In genomic region chr4:156503119-156503518, GRCh38 we compare ENCODE assay signal across 15 cellular contexts.
A peak's percentile ranks its signal among the peaks of the same experiment; 100 is the strongest.
DNase-seq lines count a peak whose midpoint lies in the region; ATAC-seq and TF ChIP-seq lines count a peak whose summit lies in the region.
"Had no signal": no experiment of that assay in that cellular context is flagged by ENCODE, and none has a peak within 500 bp of the region (broad histone marks: within the 10 kb centered on the region; RNA-seq: fewer than 3 reads in every experiment).

No MANE protein-coding gene starts in this region.

- H3K9me3 ChIP-seq in PC-3 (ENCODE audit: low read length) (no peaks in the 10 kb centered on the region), neural cell (ENCODE audit: low read length) (no peaks in the 10 kb centered on the region)

- H3K27ac ChIP-seq in PC-3 (ENCODE audit: low read length), result no peak overlapping the region
- H3K27ac ChIP-seq in neural cell (ENCODE audit: low read length), result no peak overlapping the region
- H3K27ac ChIP-seq: GM23248 had no signal

- TF ChIP-seq CTCF in Calu3 (IDR thresholded peaks at IDR 0.05; ENCODE audit: unreplicated experiment), result no peak
- TF ChIP-seq CTCF in PC-3 (conservative IDR thresholded peaks at IDR 0.05; ENCODE audit: low read depth, low read length), result no peak
- TF ChIP-seq CTCF in neural cell (IDR thresholded peaks at IDR 0.05; ENCODE audit: poor library complexity, severe bottlenecking), result no peak

- H3K4me3 ChIP-seq in PC-3 (ENCODE audit: low read length) (no peak overlapping the region), neural cell (ENCODE audit: low read length) (no peak overlapping the region)
- H3K4me3 ChIP-seq: BLaER1 treated with 17β-estradiol and CSF1 and Interleukin-3, amounts not matched to agents 10 nM and 100 nM; GM12878; GM23248 had no signal

- peak overlapping the region; percentile 9 for H3K4me3 Mint-ChIP-seq in Calu3 (ENCODE audit: low read depth, unreplicated experiment)
- H3K4me3 Mint-ChIP-seq: CD4-positive, CD25-positive, alpha-beta regulatory T cell had no signal

- H3K27me3 ChIP-seq in PC-3 (ENCODE audit: low read length) (no peaks in the 10 kb centered on the region), neural cell (ENCODE audit: insufficient read depth, low read depth, low read length) (no peaks in the 10 kb centered on the region)
- H3K27me3 ChIP-seq: BLaER1 treated with 17β-estradiol and CSF1 and Interleukin-3, amounts not matched to agents 10 nM and 100 nM had no signal

- H3K9ac ChIP-seq in PC-3 (ENCODE audit: low read length) (no peak overlapping the region), neural cell (ENCODE audit: low read length) (no peak overlapping the region)
- H3K9ac ChIP-seq: BLaER1 treated with 17β-estradiol and CSF1 and Interleukin-3, amounts not matched to agents 10 nM and 100 nM; GM23248 had no signal

- ATAC-seq in PC-3, result peak; percentile 74
- ATAC-seq: GM12878, HCT116, HepG2 had no signal

- H3K4me1 Mint-ChIP-seq in Calu3 (ENCODE audit: low read depth, unreplicated experiment), result peaks cover 25% of the 10 kb centered on the region
- H3K4me1 Mint-ChIP-seq: CD4-positive, CD25-positive, alpha-beta regulatory T cell had no signal

- H3K4me2 ChIP-seq in PC-3 (ENCODE audit: low read length) (0 out of 2 replicates have a peak overlapping the region, but pooled peaks have one; percentile 26), neural cell (ENCODE audit: low read length) (no peak overlapping the region)

- peaks cover 5% of the 10 kb centered on the region for H3K9me3 Mint-ChIP-seq in Calu3 (ENCODE audit: low read depth, unreplicated experiment)

- BruUV-seq in Calu3 (replicated peaks; lab: Mats Ljungman, UMichigan) (no TSS peak), PC-3 (replicated peaks; lab: Mats Ljungman, UMichigan) (no TSS peak)

- intact Hi-C loops in Calu3 (cut with micrococcal nuclease; ENCODE audit: unreplicated experiment), result loop anchor here (5.0 kb wide), 1 partner anchor 79 kb away; no protein-coding TSS in a partner anchor
- intact Hi-C loops in PC-3 (cut with micrococcal nuclease), result no loop called here

- H3K27ac Mint-ChIP-seq in Calu3 (ENCODE audit: unreplicated experiment), result peak overlapping the region; percentile 58
- H3K27ac Mint-ChIP-seq: CD4-positive, CD25-positive, alpha-beta regulatory T cell had no signal

- no peak for TF ChIP-seq RAD21 in neural cell (conservative IDR thresholded peaks at IDR 0.05)

- H3K36me3 ChIP-seq in PC-3 (ENCODE audit: low read depth, low read length), result no peaks in the 10 kb centered on the region
- no peaks in the 10 kb centered on the region for H3K36me3 ChIP-seq in neural cell (ENCODE audit: insufficient read depth, low read length)
- H3K36me3 ChIP-seq: BLaER1 treated with 17β-estradiol and CSF1 and Interleukin-3, amounts not matched to agents 10 nM and 100 nM had no signal

- peak; percentile 30 for TF ChIP-seq EP300 in neural cell (conservative IDR thresholded peaks at IDR 0.05; ENCODE audit: poor library complexity, severe bottlenecking)

- H3K9me2 ChIP-seq in PC-3 (replicated peaks; ENCODE audit: low read length) (no peaks in the 10 kb centered on the region), neural cell (ENCODE audit: insufficient read depth, low read length) (no peaks in the 10 kb centered on the region)

- H3K36me3 Mint-ChIP-seq in Calu3 (ENCODE audit: insufficient read depth, unreplicated experiment), result no peaks in the 10 kb centered on the region
- H3K36me3 Mint-ChIP-seq: CD4-positive, CD25-positive, alpha-beta regulatory T cell had no signal

- no peaks in the 10 kb centered on the region for H3K27me3 Mint-ChIP-seq in Calu3 (ENCODE audit: unreplicated experiment)
- H3K27me3 Mint-ChIP-seq: CD4-positive, CD25-positive, alpha-beta regulatory T cell had no signal

- peaks cover 7% of the 10 kb centered on the region for H3K4me1 ChIP-seq in PC-3 (ENCODE audit: insufficient read depth, low read length)

- POLR2A ChIA-PET in PC-3 (lab: Charles Lee; ENCODE audit: unreplicated experiment), result no interaction called here

- no peaks in the 10 kb centered on the region for H3F3A ChIP-seq in PC-3 (ENCODE audit: low read length, unreplicated experiment)
- H3F3A ChIP-seq in neural cell (ENCODE audit: insufficient read depth, low read length, poor library complexity, severe bottlenecking), result no peaks in the 10 kb centered on the region

- DNase-seq in DMS53 (lab: John Stamatoyannopoulos, UW), result peak; percentile 35
- DNase-seq in DMS53 treated with DMSO at 0.1 percent for 48 hours (lab: John Stamatoyannopoulos, UW; ENCODE audit: unreplicated experiment), result no peak
- DNase-seq in Calu3, result peak; percentile 23
- DNase-seq in PC-3, result peak; percentile 29
- DNase-seq in NK-92 (lab: John Stamatoyannopoulos, UW; ENCODE audit: unreplicated experiment), result no peak
- no peak for DNase-seq in inferior parietal cortex (ENCODE audit: extremely low spot score)
- DNase-seq: 8988T; AML-193; CD4-positive, CD25-positive, alpha-beta regulatory T cell; GM23248 had no signal

- H3K79me2 ChIP-seq in PC-3 (ENCODE audit: low read length) (no peaks in the 10 kb centered on the region), neural cell (replicated peaks; ENCODE audit: insufficient read depth, low read length) (no peaks in the 10 kb centered on the region)

- no peaks in the 10 kb centered on the region for H4K20me1 ChIP-seq in PC-3 (ENCODE audit: low read length)
- H4K20me1 ChIP-seq in neural cell (ENCODE audit: insufficient read depth), result no peaks in the 10 kb centered on the region
- H4K20me1 ChIP-seq: BLaER1 treated with 17β-estradiol and CSF1 and Interleukin-3, amounts not matched to agents 10 nM and 100 nM had no signal

- H2AFZ ChIP-seq in PC-3 (ENCODE audit: low read length) (no peak overlapping the region), neural cell (ENCODE audit: low read depth, low read length) (no peak overlapping the region)
- H2AFZ ChIP-seq: GM23248 had no signal

- CTCF ChIA-PET in Calu3 (lab: Charles Lee) (no interaction called here), PC-3 (lab: Charles Lee) (no interaction called here)

TF ChIP-seq in neural cell, 6 proteins besides CTCF, POLR2A, EP300 and RAD21:
- TF ChIP-seq POLR2AphosphoS5 (IDR thresholded peaks at IDR 0.05), result peak; percentile 22
- TF ChIP-seq MXI1 (conservative IDR thresholded peaks at IDR 0.05; ENCODE audit: poor library complexity, severe bottlenecking), result no peak
- no peak for TF ChIP-seq TAF1 (IDR thresholded peaks at IDR 0.05; ENCODE audit: low read depth)
TF ChIP-seq in neural cell: peak in this region for 1.

Comparison
In these comparisons a context has a peak if more than half of its experiments do, and no peak if none do; other contexts are left out.
1. DNase-seq: peak in DMS53 (single experiment), Calu3 (single experiment) and PC-3 (single experiment); none in DMS53 treated with DMSO at 0.1 percent for 48 hours (single experiment), NK-92 (single experiment) and inferior parietal cortex (single experiment).